9 cellular contexts compared by ENCODE assay signal in the genomic region with DNA sequence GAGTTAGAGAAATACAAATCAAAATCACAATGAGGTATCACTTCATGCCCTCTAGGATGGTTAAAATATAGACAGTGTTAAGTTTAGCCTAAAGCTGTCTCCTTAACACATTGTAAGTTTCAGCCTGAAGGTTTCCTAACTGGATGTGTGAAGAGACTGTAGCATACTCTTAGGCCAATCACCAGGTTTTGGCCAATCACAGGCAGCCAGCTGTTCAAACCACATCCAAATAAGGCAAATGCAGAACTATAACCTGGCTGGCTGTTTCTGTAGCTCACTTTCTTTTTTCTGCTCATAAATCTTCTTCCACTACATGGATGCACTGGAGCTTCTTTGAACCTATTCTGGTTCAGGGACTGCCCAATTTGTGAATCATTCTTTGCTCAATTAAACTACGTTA. TPM values are rescaled to one million over a fixed set of nuclear protein-coding genes. Genes with fewer than 3 reads are reported as not detected.
DNase-seq lines count a peak whose midpoint lies in the region; ATAC-seq and TF ChIP-seq lines count a peak whose summit lies in the region.
"Had no signal": no experiment of that assay in that cellular context is flagged by ENCODE, and none has a peak within 500 bp of the region (broad histone marks: within the 10 kb centered on the region; RNA-seq: fewer than 3 reads in every experiment).

No MANE protein-coding gene starts in this region.

- no peaks in the 10 kb centered on the region for H4K20me1 ChIP-seq in OCI-LY7 (ENCODE audit: insufficient read depth, low read length)

- peak; percentile 52 for DNase-seq in GM12865 (ENCODE audit: low read depth)
- no peak for DNase-seq in NCI-H2227 treated with DMSO at 0.1 percent for 48 hours (lab: John Stamatoyannopoulos, UW)
- no peak for DNase-seq in OCI-LY7 (ENCODE audit: low spot score)
- no peak for DNase-seq in T1000 (lab: John Stamatoyannopoulos, UW)
- DNase-seq in stimulated activated CD4-positive, alpha-beta T cell treated with anti-CD3 and anti-CD28 coated beads, Interleukin-12 subunit alpha, Interleukin-12 subunit beta, amount 100 ng/mL, for 4 hours = no peak

- no TSS peak for BruUV-seq in OCI-LY7 (replicated peaks; lab: Mats Ljungman, UMichigan)

- intact Hi-C loops in dendritic cell treated with granulocyte-macrophage colony-stimulating factor and Interleukin-4, amounts not matched to agents 40 ng/mL and 50 ng/mL, for 4 days (cut with micrococcal nuclease) = no loop called here
- intact Hi-C loops in OCI-LY7 (cut with micrococcal nuclease; ENCODE audit: unreplicated experiment) = no loop called here

- peaks cover 27% of the 10 kb centered on the region for H3K9me3 ChIP-seq in OCI-LY7 (ENCODE audit: low read length)

- TF ChIP-seq CTCF in GM12865 (IDR thresholded peaks at IDR 0.05; ENCODE audit: insufficient read depth, low read depth, low read length, missing control alignments) (no peak), OCI-LY7 (conservative IDR thresholded peaks at IDR 0.05; ENCODE audit: low read length) (no peak)

- peaks cover 43% of the 10 kb centered on the region for H3K4me1 Mint-ChIP-seq in dendritic cell treated with granulocyte-macrophage colony-stimulating factor and Interleukin-4, amounts not matched to agents 40 ng/mL and 50 ng/mL, for 4 days (ENCODE audit: low read depth)

- H3K36me3 Mint-ChIP-seq in dendritic cell treated with granulocyte-macrophage colony-stimulating factor and Interleukin-4, amounts not matched to agents 40 ng/mL and 50 ng/mL, for 4 days (ENCODE audit: low read depth) = peaks cover 34% of the 10 kb centered on the region

- POLR2A ChIA-PET in OCI-LY7 (lab: Charles Lee) = interaction anchor here (0.7 kb wide), 1 partner anchor 55 kb away, joined by 4 read pairs; no protein-coding TSS in a partner anchor

- H3K79me2 ChIP-seq in OCI-LY7 (ENCODE audit: insufficient read depth, low read depth, low read length) = no peaks in the 10 kb centered on the region

- H3K4me1 ChIP-seq in OCI-LY7 (ENCODE audit: insufficient read depth, low read length, poor library complexity, severe bottlenecking) = peaks cover 16% of the 10 kb centered on the region

- peak overlapping the region; percentile 63 for H3K27ac Mint-ChIP-seq in dendritic cell treated with granulocyte-macrophage colony-stimulating factor and Interleukin-4, amounts not matched to agents 40 ng/mL and 50 ng/mL, for 4 days

- CTCF ChIA-PET in OCI-LY7 (lab: Charles Lee; ENCODE audit: unreplicated experiment) = no interaction called here

- H3K9me3 Mint-ChIP-seq in dendritic cell treated with granulocyte-macrophage colony-stimulating factor and Interleukin-4, amounts not matched to agents 40 ng/mL and 50 ng/mL, for 4 days = peaks cover 1% of the 10 kb centered on the region

- no peak overlapping the region for H3K4me2 ChIP-seq in OCI-LY7 (ENCODE audit: low read length)

- H3K27ac ChIP-seq in OCI-LY7 (ENCODE audit: low read depth, low read length, poor library complexity, severe bottlenecking) = no peak overlapping the region
- H3K27ac ChIP-seq: epithelial cell of prostate had no signal

- peaks cover 31% of the 10 kb centered on the region for H3K36me3 ChIP-seq in OCI-LY7 (ENCODE audit: insufficient read depth, low read length)

- ATAC-seq in GM21367 (IDR thresholded peaks at IDR 0.05; ENCODE audit: unreplicated experiment) = peak; percentile 88
- ATAC-seq in HG03469 (IDR thresholded peaks at IDR 0.05; ENCODE audit: unreplicated experiment) = peak; percentile 77

- no peak overlapping the region for H3K4me3 Mint-ChIP-seq in dendritic cell treated with granulocyte-macrophage colony-stimulating factor and Interleukin-4, amounts not matched to agents 40 ng/mL and 50 ng/mL, for 4 days

- H3K4me3 ChIP-seq in GM12865 (ENCODE audit: low read depth, low read length) (no peak overlapping the region), OCI-LY7 (ENCODE audit: low read depth, low read length, poor library complexity, severe bottlenecking) (no peak overlapping the region)

- H3K27me3 Mint-ChIP-seq in dendritic cell treated with granulocyte-macrophage colony-stimulating factor and Interleukin-4, amounts not matched to agents 40 ng/mL and 50 ng/mL, for 4 days = no peaks in the 10 kb centered on the region

- no peak overlapping the region for H2AFZ ChIP-seq in OCI-LY7 (ENCODE audit: low read length)

- no peaks in the 10 kb centered on the region for H3K9me2 ChIP-seq in OCI-LY7 (ENCODE audit: insufficient read depth, low read length)

RNA-seq across cellular contexts. Expression of gene ESYT2, which starts 19.7 kb away (rescaled TPM):
- total RNA-seq in OCI-LY7 (2014; rRNA removed; shearing (Covaris generic)) = 30.5 and 33.7 TPM in 2 replicates
- 24.2 and 25.7 TPM in 2 replicates for total RNA-seq in OCI-LY7 (2022)

RNA-seq across cellular contexts. Expression of gene DYNC2I1, which starts 46.8 kb away (rescaled TPM):
- 5.6 and 17.1 TPM in 2 replicates for total RNA-seq in OCI-LY7 (2014; rRNA removed; shearing (Covaris generic))
- 12.0 TPM in 2 replicates for total RNA-seq in OCI-LY7 (2022)
